7 cellular contexts compared by ENCODE assay signal in the genomic region with DNA sequence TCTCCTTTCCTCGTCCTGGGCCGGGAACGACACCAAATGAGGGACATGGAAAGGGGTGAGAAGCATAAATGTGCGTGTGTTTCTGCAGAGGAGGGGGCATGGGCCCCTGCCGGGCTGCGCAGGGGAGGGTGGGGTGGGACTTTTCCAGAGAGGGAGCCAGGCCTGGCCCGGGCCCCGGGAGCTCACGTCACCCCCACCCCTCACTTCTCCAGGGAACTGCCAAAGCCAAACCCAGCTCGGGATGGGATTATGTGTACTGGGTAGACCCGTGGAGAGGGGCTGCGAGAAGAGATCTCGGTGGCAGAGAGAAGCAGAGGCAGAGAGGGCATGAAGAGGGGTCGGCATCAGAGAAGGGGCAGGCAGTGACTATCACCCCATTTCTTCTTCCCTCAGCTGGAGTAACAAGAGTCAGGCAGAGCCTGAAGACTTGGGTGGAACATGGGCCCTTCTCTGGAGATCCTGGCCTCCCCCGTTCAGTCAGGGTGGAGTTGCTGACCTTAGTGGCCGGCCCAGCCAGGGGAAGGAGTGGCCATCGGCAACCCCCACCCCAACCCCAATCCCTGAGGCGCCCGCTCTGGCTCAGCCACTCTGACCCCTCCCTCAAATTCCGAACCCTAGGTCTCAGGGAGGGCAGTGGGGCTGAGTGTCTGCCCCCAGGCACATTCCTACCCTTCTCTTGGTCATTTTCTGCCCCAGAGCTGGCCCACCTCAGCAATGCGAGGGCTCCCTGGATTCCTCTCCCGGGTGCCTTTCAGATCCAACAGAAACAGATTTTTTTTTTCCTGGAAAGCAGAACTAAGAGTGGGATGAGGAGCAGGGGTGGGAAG. TPM values are rescaled to one million over a fixed set of nuclear protein-coding genes. Genes with fewer than 3 reads are reported as not detected.
A peak's percentile ranks its signal among the peaks of the same experiment; 100 is the strongest.
DNase-seq lines count a peak whose midpoint lies in the region; ATAC-seq and TF ChIP-seq lines count a peak whose summit lies in the region.

No MANE protein-coding gene starts in this region.

- no peaks in the 10 kb centered on the region; the same call in none of the 2 replicates for H4K20me1 ChIP-seq in IMR-90 (ENCODE audit: insufficient read depth, low read length)

- WGBS in IMR-90 (ENCODE audit: extremely low coverage in 2 of 2, insufficient read length in 1 of 2), 2 experiments, result no CpG with 5 or more reads among the region's 22 CpGs
- WGBS in testis, 2 donors, result 41 to 44% methylated on average over 17 to 22 of the region's 22 CpGs

- TF ChIP-seq CTCF in IMR-90 (conservative IDR thresholded peaks at IDR 0.05; ENCODE audit: low read depth, low read length), result no peak
- no peak for TF ChIP-seq CTCF in cardiac fibroblast (IDR thresholded peaks at IDR 0.05; ENCODE audit: low read depth, low read length)
- no peak for TF ChIP-seq CTCF in testis (IDR thresholded peaks at IDR 0.05)

- H2BK120ac ChIP-seq in IMR-90 (ENCODE audit: low read depth, low read length), result peak overlapping the region; percentile 68; the same call in 1 of the 2 replicates

- H3K36me3 ChIP-seq in IMR-90 (ENCODE audit: control insufficient read depth, insufficient read depth, low read length), result no peaks in the 10 kb centered on the region; the same call in 1 of the 2 replicates
- H3K36me3 ChIP-seq in testis (ENCODE audit: low read depth, missing control alignments), result no peaks in the 10 kb centered on the region
- no peaks in the 10 kb centered on the region for H3K36me3 ChIP-seq in HAP-1 (replicated peaks)

- H3K23ac ChIP-seq in IMR-90 (ENCODE audit: low read depth, low read length), result peak overlapping the region; percentile 92; the same call in 1 of the 2 replicates

- no peak overlapping the region for H3K56ac ChIP-seq in IMR-90 (ENCODE audit: extremely low read depth, insufficient read depth, low read length)

- peak overlapping the region; percentile 76 for H3K4ac ChIP-seq in IMR-90 (ENCODE audit: low read depth, low read length)

- H3K14ac ChIP-seq in IMR-90 (replicated peaks; ENCODE audit: low read depth, low read length), result peak overlapping the region; percentile 45; the same call in 1 of the 2 replicates

- H3K4me3 Mint-ChIP-seq in memory B cell, result peak overlapping the region; percentile 24
- no peak overlapping the region for H3K4me3 Mint-ChIP-seq in activated T-helper 2 cell treated with anti-CD3 and anti-CD28 coated beads, Interferon-gamma antibody, Interleukin-2, Interleukin-4, amounts not matched to agents 10 μg/mL and 5 μg/mL and 100 μg/mL, durations not matched to agents 14 hours and 24 hours and 36 hours (ENCODE audit: low read depth)

- CTCF ChIA-PET in IMR-90 (lab: Yijun Ruan, JAX), result interaction anchor here (0.6 to 1.0 kb wide), 2 partner anchors 10 to 142 kb away, joined by 3 to 4 read pairs; no protein-coding TSS in a partner anchor

- in situ Hi-C loops in IMR-90 (cut with MboI; ENCODE audit: low sequenced_read_pairs), result loop anchor here (10.0 kb wide), 1 partner anchor 286 kb away; a partner anchor contains a TSS
- in situ Hi-C loops in HAP-1 (cut with MboI; ENCODE audit: low sequenced_read_pairs), result no loop called here

- DNase-seq in IMR-90 (no peak), cardiac fibroblast (ENCODE audit: low read depth in 2 of 2) (peak in 1 of 2 donors; percentile 52), memory B cell (ENCODE audit: low spot score in 2 of 2) (no peak), testis (no peak), NAMALWA (ENCODE audit: low spot score) (no peak), HAP-1 (ENCODE audit: low spot score in 2 of 2) (no peak)
- DNase-seq in activated T-helper 2 cell treated with anti-CD3 and anti-CD28 coated beads, Interferon-gamma antibody, Interleukin-2, Interleukin-4, amounts not matched to agents 10 μg/mL and 5 μg/mL and 100 μg/mL, durations not matched to agents 14 hours and 24 hours and 36 hours (ENCODE audit: low spot score), result no peak

- peak overlapping the region; percentile 43; the same call in 1 of the 2 replicates for H4K91ac ChIP-seq in IMR-90 (ENCODE audit: insufficient read depth, low read depth, low read length)

- no peak overlapping the region for H3K18ac ChIP-seq in IMR-90 (ENCODE audit: low read depth, low read length)

- H3K27ac ChIP-seq in IMR-90 (ENCODE audit: insufficient read depth, low read length) (no peak overlapping the region), testis (peak overlapping the region; percentile 82 to 87)

- peak overlapping the region; percentile 97 for H2AK9ac ChIP-seq in IMR-90 (replicated peaks; ENCODE audit: low read depth, low read length, poor library complexity)

- H2AFZ ChIP-seq in IMR-90 (replicated peaks; ENCODE audit: low read length, poor library complexity), result peak overlapping the region; percentile 56

- dilution Hi-C loops in IMR-90 (cut with HindIII; ENCODE audit: low sequenced_read_pairs, unreplicated experiment), result no loop called here

- H2BK5ac ChIP-seq in IMR-90 (ENCODE audit: low read depth, low read length, poor library complexity, severe bottlenecking), result no peak overlapping the region

- peak overlapping the region in 1 of 2 experiments; percentile 21; a peak in 2 of 4 replicates for H4K8ac ChIP-seq in IMR-90 (ENCODE audit: low read depth in 2 of 2, low read length in 2 of 2)

- H3K27me3 ChIP-seq in IMR-90 (ENCODE audit: control insufficient read depth, insufficient read depth, low read length), result no peaks in the 10 kb centered on the region
- no peaks in the 10 kb centered on the region for H3K27me3 ChIP-seq in testis
- no peaks in the 10 kb centered on the region for H3K27me3 ChIP-seq in HAP-1 (ENCODE audit: low read depth)

- TF ChIP-seq POLR2A in IMR-90 (IDR thresholded peaks at IDR 0.05; ENCODE audit: low read depth, low read length), result no peak
- no peak for TF ChIP-seq POLR2A in testis (IDR thresholded peaks at IDR 0.05)

- ATAC-seq in IMR-90 (ENCODE audit: low read depth) (no peak), memory B cell (ENCODE audit: low read depth) (no peak)

- POLR2A ChIA-PET in IMR-90 (lab: Charles Lee; ENCODE audit: unreplicated experiment), result interaction anchor here (1.0 kb wide), 1 partner anchor 42 kb away, joined by 3 read pairs; no protein-coding TSS in a partner anchor

- intact Hi-C loops in IMR-90 (cut with micrococcal nuclease), result no loop called here
- intact Hi-C loops in testis (cut with DNase I; ENCODE audit: low total_unique reads), result loop anchor here (10.0 kb wide), 1 partner anchor 86 kb away; no protein-coding TSS in a partner anchor
- intact Hi-C loops in activated T-helper 2 cell treated with anti-CD3 and anti-CD28 coated beads, Interferon-gamma antibody, Interleukin-2, Interleukin-4, amounts not matched to agents 10 μg/mL and 5 μg/mL and 100 μg/mL, durations not matched to agents 14 hours and 24 hours and 36 hours (cut with micrococcal nuclease), result no loop called here

- H3K9me3 ChIP-seq in IMR-90 (ENCODE audit: control insufficient read depth, insufficient read depth, low read length), result no peaks in the 10 kb centered on the region
- H3K9me3 ChIP-seq in testis, result no peaks in the 10 kb centered on the region
- H3K9me3 ChIP-seq in HAP-1, result no peaks in the 10 kb centered on the region

- no TSS peak for BruUV-seq in IMR-90 (replicated peaks; lab: Mats Ljungman, UMichigan)

- TF ChIP-seq RAD21 in IMR-90 (IDR thresholded peaks at IDR 0.05; ENCODE audit: low read length), result no peak

- H3K9me1 ChIP-seq in IMR-90 (ENCODE audit: insufficient read depth, low read length), result peaks cover 6% of the 10 kb centered on the region

- peak overlapping the region; percentile 74; the same call in 1 of the 2 replicates for H4K5ac ChIP-seq in IMR-90 (ENCODE audit: low read depth, low read length)

- peak overlapping the region; percentile 75 for H2AK5ac ChIP-seq in IMR-90 (ENCODE audit: low read depth, low read length)

- H3K9ac ChIP-seq in IMR-90 (ENCODE audit: low read depth, low read length), result 0 out of 2 replicates have a peak overlapping the region, but pooled peaks have one; percentile 57

- H2BK20ac ChIP-seq in IMR-90 (ENCODE audit: low read depth, low read length), result no peak overlapping the region

- no peak overlapping the region for H3K27ac Mint-ChIP-seq in memory B cell
- H3K27ac Mint-ChIP-seq in activated T-helper 2 cell treated with anti-CD3 and anti-CD28 coated beads, Interferon-gamma antibody, Interleukin-2, Interleukin-4, amounts not matched to agents 10 μg/mL and 5 μg/mL and 100 μg/mL, durations not matched to agents 14 hours and 24 hours and 36 hours, result no peak overlapping the region

- H2BK15ac ChIP-seq in IMR-90 (ENCODE audit: low read depth, low read length), result peak overlapping the region; percentile 37; the same call in 2 of the 3 replicates

- no peaks in the 10 kb centered on the region for H3K36me3 Mint-ChIP-seq in memory B cell
- H3K36me3 Mint-ChIP-seq in activated T-helper 2 cell treated with anti-CD3 and anti-CD28 coated beads, Interferon-gamma antibody, Interleukin-2, Interleukin-4, amounts not matched to agents 10 μg/mL and 5 μg/mL and 100 μg/mL, durations not matched to agents 14 hours and 24 hours and 36 hours (ENCODE audit: low read depth), result no peaks in the 10 kb centered on the region

- peaks cover 9% of the 10 kb centered on the region for H3K27me3 Mint-ChIP-seq in memory B cell
- H3K27me3 Mint-ChIP-seq in activated T-helper 2 cell treated with anti-CD3 and anti-CD28 coated beads, Interferon-gamma antibody, Interleukin-2, Interleukin-4, amounts not matched to agents 10 μg/mL and 5 μg/mL and 100 μg/mL, durations not matched to agents 14 hours and 24 hours and 36 hours (ENCODE audit: low read depth), result peaks cover 19% of the 10 kb centered on the region

- no peaks in the 10 kb centered on the region for H3K9me3 Mint-ChIP-seq in memory B cell
- H3K9me3 Mint-ChIP-seq in activated T-helper 2 cell treated with anti-CD3 and anti-CD28 coated beads, Interferon-gamma antibody, Interleukin-2, Interleukin-4, amounts not matched to agents 10 μg/mL and 5 μg/mL and 100 μg/mL, durations not matched to agents 14 hours and 24 hours and 36 hours, result no peaks in the 10 kb centered on the region

- peaks cover 3 to 37% of the 10 kb centered on the region in 2 experiments; a peak in 3 of 4 replicates for H3K79me1 ChIP-seq in IMR-90 (ENCODE audit: low read depth in 1 of 2, low read length in 2 of 2)

- H3K4me1 Mint-ChIP-seq in memory B cell, result peaks cover 20% of the 10 kb centered on the region
- H3K4me1 Mint-ChIP-seq in activated T-helper 2 cell treated with anti-CD3 and anti-CD28 coated beads, Interferon-gamma antibody, Interleukin-2, Interleukin-4, amounts not matched to agents 10 μg/mL and 5 μg/mL and 100 μg/mL, durations not matched to agents 14 hours and 24 hours and 36 hours (ENCODE audit: low read depth), result peaks cover 25% of the 10 kb centered on the region

- H3K4me1 ChIP-seq in IMR-90 (ENCODE audit: control insufficient read depth, insufficient read depth, low read length) (peaks cover 26% of the 10 kb centered on the region), testis (peaks cover 39% of the 10 kb centered on the region), HAP-1 (peaks cover 6% of the 10 kb centered on the region)

- peak overlapping the region; percentile 99 for H3K4me2 ChIP-seq in IMR-90 (ENCODE audit: low read depth, low read length)

- H3K4me3 ChIP-seq in IMR-90 (ENCODE audit: insufficient read depth, low read depth, low read length) (peak overlapping the region; percentile 50; the same call in 1 of the 2 replicates), cardiac fibroblast (replicated peaks in 1 of 2; ENCODE audit: low read depth in 2 of 2, low read length in 2 of 2) (peak overlapping the region; percentile 50 to 57), testis (peak overlapping the region in 1 of 2 donors; percentile 60), HAP-1 (no peak overlapping the region)

RNA-seq across cellular contexts. Expression of a gene that starts 1.2 kb away (rescaled TPM):
- total RNA-seq in IMR-90 (2012; rRNA removed) (0.54 and 0.56 TPM in 2 replicates), testis (1 to 10 TPM; 8.9 to 10.0 TPM)
- polyA plus RNA-seq in IMR-90 (2012; rRNA removed) (11.3 and 12.2 TPM in 2 replicates), testis (ENCODE audit: insufficient read depth, low read depth, low replicate concordance) (14.2 TPM)
- 7.9 and 11.9 TPM in 2 replicates for polyA plus RNA-seq in IMR-90 (2012; cell fraction: cytosol; rRNA removed)
- 44.4 and 63.5 TPM in 2 replicates for polyA plus RNA-seq in IMR-90 (2012; cell fraction: nucleus; rRNA removed; ENCODE audit: low replicate concordance)
- total RNA-seq in activated T-helper 2 cell treated with anti-CD3 and anti-CD28 coated beads, Interferon-gamma antibody, Interleukin-2, Interleukin-4, amounts not matched to agents 10 μg/mL and 5 μg/mL and 100 μg/mL, durations not matched to agents 14 hours and 24 hours and 36 hours, result 2.7 and 2.9 TPM in 2 replicates

RNA-seq across cellular contexts. Expression of a gene that starts 29.0 kb away (rescaled TPM):
- total RNA-seq in IMR-90 (2012; rRNA removed) (142 and 212 TPM in 2 replicates), testis (100 to 1,000 TPM in 1 of 2 donors, 10 to 100 TPM in 1; 94.1 to 111 TPM)
- polyA plus RNA-seq in IMR-90 (2012; rRNA removed) (79.5 and 88.4 TPM in 2 replicates), testis (ENCODE audit: insufficient read depth, low read depth, low replicate concordance) (112 TPM)
- polyA plus RNA-seq in IMR-90 (2012; cell fraction: cytosol; rRNA removed), result 32.7 and 42.7 TPM in 2 replicates
- 327 and 737 TPM in 2 replicates for polyA plus RNA-seq in IMR-90 (2012; cell fraction: nucleus; rRNA removed; ENCODE audit: low replicate concordance)
- total RNA-seq in activated T-helper 2 cell treated with anti-CD3 and anti-CD28 coated beads, Interferon-gamma antibody, Interleukin-2, Interleukin-4, amounts not matched to agents 10 μg/mL and 5 μg/mL and 100 μg/mL, durations not matched to agents 14 hours and 24 hours and 36 hours, result 217 and 221 TPM in 2 replicates

RNA-seq across cellular contexts. Expression of a gene that starts 34.9 kb away (rescaled TPM):
- not detected in 2 replicates for total RNA-seq in IMR-90 (2012; rRNA removed)
- polyA plus RNA-seq in IMR-90 (2012; rRNA removed), result 0.26 TPM in 1 of 2 replicates, not detected in the other
- polyA plus RNA-seq in IMR-90 (2012; cell fraction: cytosol; rRNA removed), result 0.12 TPM in 1 of 2 replicates, not detected in the other
- polyA plus RNA-seq in IMR-90 (2012; cell fraction: nucleus; rRNA removed; ENCODE audit: low replicate concordance), result not detected in 2 replicates
- total RNA-seq in testis, result 1 to 10 TPM in 1 of 2 donors, not detected in 1; 1.3 TPM
- polyA plus RNA-seq in testis (ENCODE audit: insufficient read depth, low read depth, low replicate concordance), result not detected
- 0.37 and 1.9 TPM in 2 replicates for total RNA-seq in activated T-helper 2 cell treated with anti-CD3 and anti-CD28 coated beads, Interferon-gamma antibody, Interleukin-2, Interleukin-4, amounts not matched to agents 10 μg/mL and 5 μg/mL and 100 μg/mL, durations not matched to agents 14 hours and 24 hours and 36 hours

RNA-seq across cellular contexts. Expression of a gene that starts 42.5 kb away (rescaled TPM):
- total RNA-seq in IMR-90 (2012; rRNA removed), result 17.2 and 20.1 TPM in 2 replicates
- polyA plus RNA-seq in IMR-90 (2012; rRNA removed), result 230 and 264 TPM in 2 replicates
- polyA plus RNA-seq in IMR-90 (2012; cell fraction: cytosol; rRNA removed), result 156 and 270 TPM in 2 replicates
- 174 and 251 TPM in 2 replicates for polyA plus RNA-seq in IMR-90 (2012; cell fraction: nucleus; rRNA removed; ENCODE audit: low replicate concordance)
- total RNA-seq in testis, result 1 to 10 TPM; 4.6 to 5.0 TPM
- 16.9 TPM for polyA plus RNA-seq in testis (ENCODE audit: insufficient read depth, low read depth, low replicate concordance)
- 1.6 and 1.8 TPM in 2 replicates for total RNA-seq in activated T-helper 2 cell treated with anti-CD3 and anti-CD28 coated beads, Interferon-gamma antibody, Interleukin-2, Interleukin-4, amounts not matched to agents 10 μg/mL and 5 μg/mL and 100 μg/mL, durations not matched to agents 14 hours and 24 hours and 36 hours
